In genomic region chr1:58067082-58067481, GRCh38 we compare ENCODE assay signal across 29 cellular contexts.
"Had no signal": no experiment of that assay in that cellular context is flagged by ENCODE, and none has a peak within 500 bp of the region (broad histone marks: within the 10 kb centered on the region; RNA-seq: fewer than 3 reads in every experiment).

No MANE protein-coding gene starts in this region.

- H3K4me2 ChIP-seq: hepatocyte, smooth muscle cell had no signal

- H3K79me2 ChIP-seq: hepatocyte had no signal

- H2AFZ ChIP-seq: hepatocyte had no signal

- H3K4me1 ChIP-seq: gastroesophageal sphincter, pancreas, psoas muscle, right atrium auricular region, stomach, tibial artery, upper lobe of right lung had no signal

- H3K27me3 ChIP-seq: gastroesophageal sphincter, hepatocyte, pancreas, right atrium auricular region, stomach, tibial artery, upper lobe of right lung had no signal

- H3K9me3 Mint-ChIP-seq: activated naive CD4-positive, alpha-beta T cell treated with anti-CD3 and anti-CD28 coated beads, Interleukin-2, amount 50 U/mL, for 24 hours; activated naive CD8-positive, alpha-beta T cell treated with anti-CD3 and anti-CD28 coated beads, Interleukin-2, amount 50 U/mL, for 24 hours; central memory CD8-positive, alpha-beta T cell; stimulated activated naive B cell treated with anti-CD40 and anti-IgM and Interleukin-4, amounts not matched to agents 10 μg/mL and 1 μg/mL and 100 μg/mL, for 72 hours had no signal

- H3K9me3 ChIP-seq: gastroesophageal sphincter, pancreas, psoas muscle, right atrium auricular region, stomach, tibial artery, upper lobe of right lung had no signal

- DNase-seq: activated CD4-positive, alpha-beta T cell treated with anti-CD3 and anti-CD28 coated beads for 4 hours; activated CD4-positive, alpha-beta T cell treated with anti-CD3 and anti-CD28 coated beads, Interleukin-2, amount 50 U/mL, for 4 hours; activated CD8-positive, alpha-beta memory T cell treated with anti-CD3 and anti-CD28 coated beads for 24 hours; activated gamma-delta T cell treated with Interleukin-2 at 50 U/mL for 16 hours; activated naive CD8-positive, alpha-beta T cell treated with anti-CD3 and anti-CD28 coated beads, Interleukin-2, amount 50 U/mL, for 24 hours; activated T-cell treated with anti-CD3 and anti-CD28 coated beads, Interleukin-2, amount 50 U/mL, for 1 hour; amygdala; dermis blood vessel endothelial cell; effector CD4-positive, alpha-beta T cell; islet precursor cell; left colon; midbrain; naive thymus-derived CD4-positive, alpha-beta T cell; nucleus accumbens; psoas muscle; stimulated activated CD4-positive, alpha-beta T cell treated with anti-CD3 and anti-CD28 coated beads, Interleukin-1b, Interleukin-23, amount 100 ng/mL, for 48 hours; stimulated activated CD4-positive, alpha-beta T cell treated with anti-CD3 and anti-CD28 coated beads, Interleukin-4, amount 100 ng/mL, for 4 hours; stimulated activated CD8-positive, alpha-beta memory T cell treated with anti-CD3 and anti-CD28 coated beads, Interleukin-4, amount 100 ng/mL, for 48 hours; stimulated activated naive B cell treated with anti-CD40 and anti-IgM and Interleukin-4, amounts not matched to agents 10 μg/mL and 1 μg/mL and 100 μg/mL, for 72 hours; stomach; tibial artery; upper lobe of right lung had no signal

- H3K36me3 Mint-ChIP-seq: activated naive CD4-positive, alpha-beta T cell treated with anti-CD3 and anti-CD28 coated beads, Interleukin-2, amount 50 U/mL, for 24 hours; naive thymus-derived CD4-positive, alpha-beta T cell; stimulated activated naive B cell treated with anti-CD40 and anti-IgM and Interleukin-4, amounts not matched to agents 10 μg/mL and 1 μg/mL and 100 μg/mL, for 72 hours had no signal

- H3K4me1 Mint-ChIP-seq: activated naive CD4-positive, alpha-beta T cell treated with anti-CD3 and anti-CD28 coated beads, Interleukin-2, amount 50 U/mL, for 24 hours; activated naive CD8-positive, alpha-beta T cell treated with anti-CD3 and anti-CD28 coated beads, Interleukin-2, amount 50 U/mL, for 24 hours; central memory CD8-positive, alpha-beta T cell; naive thymus-derived CD4-positive, alpha-beta T cell; stimulated activated naive B cell treated with anti-CD40 and anti-IgM and Interleukin-4, amounts not matched to agents 10 μg/mL and 1 μg/mL and 100 μg/mL, for 72 hours had no signal

- H3K4me3 Mint-ChIP-seq: activated naive CD4-positive, alpha-beta T cell treated with anti-CD3 and anti-CD28 coated beads, Interleukin-2, amount 50 U/mL, for 24 hours; activated naive CD8-positive, alpha-beta T cell treated with anti-CD3 and anti-CD28 coated beads, Interleukin-2, amount 50 U/mL, for 24 hours; central memory CD8-positive, alpha-beta T cell; naive thymus-derived CD4-positive, alpha-beta T cell; stimulated activated naive B cell treated with anti-CD40 and anti-IgM and Interleukin-4, amounts not matched to agents 10 μg/mL and 1 μg/mL and 100 μg/mL, for 72 hours had no signal

- H3K27ac Mint-ChIP-seq: activated naive CD4-positive, alpha-beta T cell treated with anti-CD3 and anti-CD28 coated beads, Interleukin-2, amount 50 U/mL, for 24 hours; activated naive CD8-positive, alpha-beta T cell treated with anti-CD3 and anti-CD28 coated beads, Interleukin-2, amount 50 U/mL, for 24 hours; naive thymus-derived CD4-positive, alpha-beta T cell; stimulated activated naive B cell treated with anti-CD40 and anti-IgM and Interleukin-4, amounts not matched to agents 10 μg/mL and 1 μg/mL and 100 μg/mL, for 72 hours had no signal

- ATAC-seq: activated naive CD8-positive, alpha-beta T cell treated with anti-CD3 and anti-CD28 coated beads, Interleukin-2, amount 50 U/mL, for 24 hours; gastroesophageal sphincter; left colon; naive thymus-derived CD4-positive, alpha-beta T cell; psoas muscle; stimulated activated naive B cell treated with anti-CD40 and anti-IgM and Interleukin-4, amounts not matched to agents 10 μg/mL and 1 μg/mL and 100 μg/mL, for 72 hours; upper lobe of right lung had no signal

- H3K27me3 Mint-ChIP-seq: activated naive CD4-positive, alpha-beta T cell treated with anti-CD3 and anti-CD28 coated beads, Interleukin-2, amount 50 U/mL, for 24 hours; activated naive CD8-positive, alpha-beta T cell treated with anti-CD3 and anti-CD28 coated beads, Interleukin-2, amount 50 U/mL, for 24 hours; central memory CD8-positive, alpha-beta T cell; naive thymus-derived CD4-positive, alpha-beta T cell; stimulated activated naive B cell treated with anti-CD40 and anti-IgM and Interleukin-4, amounts not matched to agents 10 μg/mL and 1 μg/mL and 100 μg/mL, for 72 hours had no signal

- H3K27ac ChIP-seq: gastroesophageal sphincter, hepatocyte, psoas muscle, right atrium auricular region, stomach, tibial artery, upper lobe of right lung had no signal
